6 cellular contexts compared by ENCODE assay signal in the genomic region with DNA sequence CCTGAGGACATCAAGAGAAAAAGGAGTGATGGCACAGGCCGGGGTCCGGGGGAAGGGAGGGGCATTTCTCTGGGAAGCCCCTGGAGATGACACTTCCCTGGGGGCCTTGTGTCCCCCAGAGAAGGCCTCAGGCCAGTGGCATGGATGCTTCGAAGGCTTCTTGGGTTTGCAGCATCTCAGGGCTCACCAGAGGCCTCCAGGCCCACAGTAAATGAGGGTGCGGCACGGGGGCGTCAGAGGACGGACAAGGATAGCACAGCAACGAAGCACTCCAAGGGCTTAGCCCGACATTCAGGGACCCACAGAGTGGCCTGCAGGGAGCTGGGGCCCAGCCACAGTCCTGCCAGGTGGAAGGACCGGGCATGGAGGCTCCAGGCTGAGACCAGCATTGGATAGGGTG.
"Had no signal": no experiment of that assay in that cellular context is flagged by ENCODE, and none has a peak within 500 bp of the region (broad histone marks: within the 10 kb centered on the region; RNA-seq: fewer than 3 reads in every experiment).

No MANE protein-coding gene starts in this region.

- DNase-seq: GM23248, GOT3, H7, IMR-90 had no signal

- H3K27ac ChIP-seq: GM23248 had no signal

- H3K9ac ChIP-seq: GM23248 had no signal

- H3K9me3 ChIP-seq: HAP-1 had no signal

- H3K4me1 ChIP-seq: HAP-1 had no signal

- H2AFZ ChIP-seq: GM23248 had no signal

- H3K36me3 ChIP-seq: HAP-1 had no signal

- H3K4me3 ChIP-seq: GM23248, HAP-1, K562 had no signal
